1 cellular context compared by ENCODE assay signal in genomic region chr4:146245246-146245645, GRCh38.
TF ChIP-seq lines count a peak whose summit lies in the region.

No MANE protein-coding gene starts in this region.

TF ChIP-seq in K562, 482 proteins besides CTCF, POLR2A, EP300 and RAD21 (continued from another document):
- TF ChIP-seq ZNF512 (tag; IDR thresholded peaks at IDR 0.05) (no peak), CBFA2T2 (conservative IDR thresholded peaks at IDR 0.05) (no peak), C11orf30 (IDR thresholded peaks at IDR 0.05; ENCODE audit: low read depth) (peak; percentile 70; the same call in 1 of the 2 replicates), MYC (IDR thresholded peaks at IDR 0.05; ENCODE audit: low read depth, low read length) (no peak), MYC (CRISPR knock-in tag; IDR thresholded peaks at IDR 0.05; ENCODE audit: borderline replicate concordance, low read depth) (no peak), ZBTB1 (CRISPR knock-in tag; IDR thresholded peaks at IDR 0.05; ENCODE audit: borderline replicate concordance, low read depth) (no peak), MEF2A (IDR thresholded peaks at IDR 0.05; ENCODE audit: control insufficient read depth, low read depth, low read length) (no peak), MAFF (IDR thresholded peaks at IDR 0.05; ENCODE audit: low read length) (peak; percentile 35; the same call in 1 of the 2 replicates), ZNF134 (CRISPR knock-in tag; conservative IDR thresholded peaks at IDR 0.05) (no peak), ZBTB2 (IDR thresholded peaks at IDR 0.05) (no peak), ZKSCAN8 (CRISPR knock-in tag; IDR thresholded peaks at IDR 0.05) (no peak), ZNF740 (CRISPR knock-in tag; IDR thresholded peaks at IDR 0.05) (no peak), ZNF740 (tag; IDR thresholded peaks at IDR 0.05) (no peak), PHF8 (IDR thresholded peaks at IDR 0.05; ENCODE audit: borderline replicate concordance, low read length) (no peak), KAT7 (CRISPR knock-in tag; IDR thresholded peaks at IDR 0.05; ENCODE audit: borderline replicate concordance) (no peak), MAFK (IDR thresholded peaks at IDR 0.05; ENCODE audit: low read length) (peak; percentile 34; the same call in 1 of the 2 replicates), FOXM1 (IDR thresholded peaks at IDR 0.05; ENCODE audit: low read depth) (no peak), FOXM1 (CRISPR knock-in tag; IDR thresholded peaks at IDR 0.05; ENCODE audit: low read depth) (no peak), ZNF12 (CRISPR knock-in tag; IDR thresholded peaks at IDR 0.05) (no peak), BCOR (IDR thresholded peaks at IDR 0.05) (no peak), ZNF316 (IDR thresholded peaks at IDR 0.05) (peak; percentile 69), YY1 (IDR thresholded peaks at IDR 0.05; ENCODE audit: borderline replicate concordance in 1 of 3, control insufficient read depth in 1 of 3, extremely low read depth in 1 of 3, insufficient read depth in 3 of 3, insufficient read length in 1 of 3, insufficient replicate concordance in 2 of 3, low read depth in 1 of 3, low read length in 2 of 3) (no peak), MAFG (tag; conservative IDR thresholded peaks at IDR 0.05) (peak; percentile 79)
